17 cellular contexts compared by ENCODE assay signal in genomic region chr22:37328017-37328416, GRCh38. TPM values are rescaled to one million over a fixed set of nuclear protein-coding genes. Genes with fewer than 3 reads are reported as not detected.
A peak's percentile ranks its signal among the peaks of the same experiment; 100 is the strongest.
DNase-seq lines count a peak whose midpoint lies in the region; ATAC-seq, FAIRE-seq and TF ChIP-seq lines count a peak whose summit lies in the region.
"Had no signal": no experiment of that assay in that cellular context is flagged by ENCODE, and none has a peak within 500 bp of the region (broad histone marks: within the 10 kb centered on the region; RNA-seq: fewer than 3 reads in every experiment).

No MANE protein-coding gene starts in this region.

- H3K27ac ChIP-seq in A549 (peak overlapping the region; percentile 67 to 94), foreskin keratinocyte (peak overlapping the region; percentile 6)
- H3K27ac ChIP-seq: transverse colon had no signal

- H3K27me3 ChIP-seq in foreskin keratinocyte, result no peaks in the 10 kb centered on the region

- CTCF ChIA-PET in A549 (lab: Yijun Ruan, JAX), result interaction anchor here (0.7 to 1.8 kb wide), 4 partner anchors 11 to 1572 kb away, joined by 3 to 6 read pairs (median 4); no protein-coding TSS in a partner anchor

- H3K36me3 Mint-ChIP-seq in activated naive CD4-positive, alpha-beta T cell treated with anti-CD3 and anti-CD28 coated beads, Interleukin-2, amount 50 U/mL, for 72 hours, result no peaks in the 10 kb centered on the region

- H3K4me1 ChIP-seq in A549, result peaks cover 80% of the 10 kb centered on the region
- H3K4me1 ChIP-seq in foreskin keratinocyte, result peaks cover 39% of the 10 kb centered on the region

- POLR2A ChIA-PET in A549 (lab: Yijun Ruan, JAX), result no interaction called here

- TF ChIP-seq RAD21 in A549 (conservative IDR thresholded peaks at IDR 0.05 in 1 of 2, IDR thresholded peaks at IDR 0.05 in 1 of 2), result no peak

- DNase-seq in A549 (ENCODE audit: low read depth in 1 of 2, low spot score in 1 of 2), result peak in 1 of 2 experiments; percentile 67
- peak; percentile 95 for DNase-seq in HFF-Myc (ENCODE audit: extremely low read depth, low read depth)
- DNase-seq in T1000 (lab: John Stamatoyannopoulos, UW), result peak; percentile 58
- DNase-seq in foreskin keratinocyte, result peak; percentile 84 to 92
- DNase-seq in DMS 273 (lab: John Stamatoyannopoulos, UW; ENCODE audit: unreplicated experiment), result no peak
- no peak for DNase-seq in activated naive CD4-positive, alpha-beta T cell treated with anti-CD3 and anti-CD28 coated beads, Interleukin-2, amount 50 U/mL, for 72 hours (ENCODE audit: low spot score in 2 of 2)
- no peak for DNase-seq in GM19240 (ENCODE audit: insufficient read length, low spot score)
- no peak for DNase-seq in hippocampal formation (lab: John Stamatoyannopoulos, UW)
- DNase-seq: activated CD4-positive, alpha-beta T cell treated with anti-CD3 and anti-CD28 coated beads, Interleukin-2, amount 50 U/mL, for 1 hour; NCI-H187 treated with DMSO at 0.1 percent for 48 hours; NCI-H82; nephron progenitor cell; stimulated activated CD4-positive, alpha-beta T cell treated with anti-CD3 and anti-CD28 coated beads, Interleukin-12 subunit alpha, Interleukin-12 subunit beta, amount 100 ng/mL, for 4 hours; T-helper 1 cell; transverse colon had no signal

- H3K4me3 ChIP-seq in A549 (no peak overlapping the region), HFF-Myc (replicated peaks; ENCODE audit: low read depth, low read length) (no peak overlapping the region)
- H3K4me3 ChIP-seq: transverse colon had no signal

- H3K4me2 ChIP-seq in A549, result peak overlapping the region; percentile 47

- WGBS in A549 (ENCODE audit: missing lambda C conversion rate), result 25% methylated on average over 8 of the region's 8 CpGs

- no peaks in the 10 kb centered on the region for H3K9me3 Mint-ChIP-seq in activated naive CD4-positive, alpha-beta T cell treated with anti-CD3 and anti-CD28 coated beads, Interleukin-2, amount 50 U/mL, for 72 hours

- no peak; a peak in 1 of 5 replicates for TF ChIP-seq EP300 in A549 (IDR thresholded peaks at IDR 0.05)

- TF ChIP-seq POLR2A in A549 (IDR thresholded peaks at IDR 0.05; ENCODE audit: low read length), result no peak

- H3K9me3 ChIP-seq in A549, result peaks cover 3% of the 10 kb centered on the region; the same call in 1 of the 3 replicates
- H3K9me3 ChIP-seq: transverse colon had no signal

- FAIRE-seq in A549 (lab: Jason Lieb, UNC), result no peak

- ATAC-seq in A549, result peak in 1 of 2 experiments; percentile 20; a peak in 3 of 6 replicates
- ATAC-seq in foreskin keratinocyte, result peak; percentile 67
- no peak for ATAC-seq in activated naive CD4-positive, alpha-beta T cell treated with anti-CD3 and anti-CD28 coated beads, Interleukin-2, amount 50 U/mL, for 72 hours

- no peak overlapping the region for H3K27ac Mint-ChIP-seq in activated naive CD4-positive, alpha-beta T cell treated with anti-CD3 and anti-CD28 coated beads, Interleukin-2, amount 50 U/mL, for 72 hours
- H3K27ac Mint-ChIP-seq: nephron progenitor cell had no signal

- no peak for TF ChIP-seq CTCF in A549 (IDR thresholded peaks at IDR 0.05)
- no peak for TF ChIP-seq CTCF in HFF-Myc (IDR thresholded peaks at IDR 0.05; ENCODE audit: low read depth, low read length, missing control alignments)
- TF ChIP-seq CTCF in foreskin keratinocyte (conservative IDR thresholded peaks at IDR 0.05), result no peak

TF ChIP-seq in A549, 52 proteins besides CTCF, POLR2A, EP300 and RAD21:
- TF ChIP-seq GATA3 (IDR thresholded peaks at IDR 0.05; ENCODE audit: borderline replicate concordance) (peak; percentile 22; the same call in 1 of the 2 replicates), HOXB5 (CRISPR knock-in tag; IDR thresholded peaks at IDR 0.05) (no peak), JUN (IDR thresholded peaks at IDR 0.05) (0 out of 5 replicates have a peak, but pooled peaks of 1 of the 2 experiments have one; percentile 25), JUNB (IDR thresholded peaks at IDR 0.05) (peak; percentile 69), FOSL2 (IDR thresholded peaks at IDR 0.05) (peak; percentile 53; the same call in 1 of the 2 replicates), FOSL2 (CRISPR knock-in tag; IDR thresholded peaks at IDR 0.05) (peak; percentile 80), ZC3H11A (IDR thresholded peaks at IDR 0.05) (no peak), MAX (IDR thresholded peaks at IDR 0.05) (peak; percentile 41; the same call in 1 of the 2 replicates)
TF ChIP-seq in A549: peak in this region for 5.

RNA-seq across cellular contexts. Expression of gene CYTH4, which starts 45.7 kb away (rescaled TPM):
- 0.03 and 0.05 TPM in 2 replicates for polyA plus RNA-seq in A549 (2011; rRNA removed)
- 0.09 and 0.16 TPM in 2 replicates for polyA plus RNA-seq in A549 (2012; cell fraction: cytosol; rRNA removed)
- 0.24 and 0.32 TPM in 2 replicates for polyA plus RNA-seq in A549 (2012; cell fraction: nucleus; rRNA removed)
- 0.10 to 0.24 TPM (median 0.15 TPM) in 3 replicates for polyA plus RNA-seq in A549 (2017; fragmentation: RNase III; extraction: RNeasy Plus Mini Kit Qiagen cat#74134 plus additional on column Dnase treatment)
- polyA minus RNA-seq in A549 (2011; rRNA and poly(A)+ RNA removed), result 0.04 TPM in 1 of 2 replicates, not detected in the other
- total RNA-seq in foreskin keratinocyte, result 0.04 and 0.17 TPM in 2 replicates
- polyA plus RNA-seq in foreskin keratinocyte, result 0.03 TPM in 1 of 2 replicates, not detected in the other
- total RNA-seq in activated naive CD4-positive, alpha-beta T cell treated with anti-CD3 and anti-CD28 coated beads, Interleukin-2, amount 50 U/mL, for 72 hours, result 10 to 100 TPM; 60.7 to 69.7 TPM
- total RNA-seq: chondrocyte, G401 had no signal

Comparison
In these comparisons a context has a peak if more than half of its experiments do, and no peak if none do; other contexts are left out.
1. DNase-seq: peak in HFF-Myc (single experiment), T1000 (single experiment) and foreskin keratinocyte (2 of 2); none in DMS 273 (single experiment), activated naive CD4-positive, alpha-beta T cell treated with anti-CD3 and anti-CD28 coated beads, Interleukin-2, amount 50 U/mL, for 72 hours (0 of 2), GM19240 (single experiment) and hippocampal formation (0 of 2).
2. RNA of gene CYTH4, which starts 45.7 kb away (total RNA-seq): 60.7 to 69.7 TPM in activated naive CD4-positive, alpha-beta T cell treated with anti-CD3 and anti-CD28 coated beads, Interleukin-2, amount 50 U/mL, for 72 hours; 0.04 to 0.17 TPM in foreskin keratinocyte; every median in the first group is over 10 times any median in the second.